In the genomic region with DNA sequence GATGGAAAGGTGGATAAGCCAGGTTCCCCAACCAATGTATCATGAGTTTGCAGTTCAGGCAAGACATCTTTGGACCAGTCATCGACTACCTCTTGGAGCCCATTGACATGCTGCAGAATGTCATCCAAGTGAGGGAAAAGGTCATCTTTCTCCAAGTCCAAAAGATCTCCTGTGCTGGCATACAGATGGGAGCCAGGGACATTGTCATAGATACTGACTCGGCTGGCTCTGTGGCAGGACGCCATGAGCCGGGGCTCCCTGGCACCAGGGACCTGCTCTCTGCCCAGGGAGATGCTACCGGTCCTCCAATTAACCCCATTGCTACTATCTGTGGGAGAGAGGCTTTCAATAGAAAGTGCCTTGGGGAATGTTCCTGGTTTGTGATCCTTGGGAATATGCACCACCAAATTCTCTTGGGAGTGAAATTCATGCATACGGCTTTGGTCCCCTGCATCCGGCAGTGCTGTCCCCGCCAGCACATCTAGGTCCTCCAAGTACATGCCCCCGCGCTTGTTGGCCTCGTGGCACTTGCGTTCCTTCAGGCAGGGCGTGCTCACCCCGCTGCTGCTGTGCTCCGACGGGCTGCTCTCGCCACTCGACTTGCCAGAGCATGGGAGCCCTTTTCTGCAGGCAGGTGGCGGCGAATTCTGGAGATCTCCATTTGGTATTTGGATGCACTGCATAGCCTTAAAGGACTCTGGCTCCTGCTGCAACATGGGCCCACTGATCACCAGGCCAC, we compare ENCODE assay signal across 22 cellular contexts.
"Had no signal": no experiment of that assay in that cellular context is flagged by ENCODE, and none has a peak within 500 bp of the region (broad histone marks: within the 10 kb centered on the region; RNA-seq: fewer than 3 reads in every experiment).

No MANE protein-coding gene starts in this region.

- H3K4me3 ChIP-seq: lung, ovary, tibial nerve had no signal

- FAIRE-seq: astrocyte had no signal

- H3K27ac ChIP-seq: brain microvascular endothelial cell, ovary had no signal

- ATAC-seq: effector memory CD8-positive, alpha-beta T cell had no signal

- H3K36me3 ChIP-seq: ovary had no signal

- H3K27me3 ChIP-seq: brain microvascular endothelial cell, ovary, tibial nerve had no signal

- DNase-seq: activated CD4-positive, alpha-beta memory T cell treated with anti-CD3 and anti-CD28 coated beads for 36 hours; activated CD4-positive, alpha-beta T cell treated with anti-CD3 and anti-CD28 coated beads, Interleukin-2, amount 10 ng/mL, durations not matched to agents 24 days and 14 days; activated CD4-positive, CD25-positive, alpha-beta regulatory T cell treated with anti-CD3 and anti-CD28 coated beads, Interleukin-2, amount 50 U/mL, for 72 hours; activated CD8-positive, alpha-beta memory T cell treated with anti-CD3 and anti-CD28 coated beads, Interleukin-2, amount 50 U/mL, for 4 hours; activated effector memory CD4-positive, alpha-beta T cell treated with anti-CD3 and anti-CD28 coated beads, Interleukin-2, amount 50 U/mL, for 16 hours; activated naive CD4-positive, alpha-beta T cell treated with anti-CD3 and anti-CD28 coated beads for 36 hours; activated T-cell treated with anti-CD3 and anti-CD28 coated beads, Interleukin-2, amount 50 U/mL, for 1 hour; amniotic stem cell; brain microvascular endothelial cell; caudate nucleus; cortex of kidney; effector memory CD8-positive, alpha-beta T cell; islet precursor cell; naive B cell; nephron progenitor cell; ovary; stimulated activated CD4-positive, alpha-beta T cell treated with anti-CD3 and anti-CD28 coated beads, Interleukin-15, amount 100 ng/mL, for 24 hours; stimulated activated naive CD4-positive, alpha-beta T cell; T-helper 2 cell had no signal

- H3K9me3 ChIP-seq: ovary, tibial nerve had no signal
